15 cellular contexts compared by ENCODE assay signal in genomic region chr1:228002792-228003191, GRCh38. TPM values are rescaled to one million over a fixed set of nuclear protein-coding genes. Genes with fewer than 3 reads are reported as not detected.
DNase-seq lines count a peak whose midpoint lies in the region; ATAC-seq and TF ChIP-seq lines count a peak whose summit lies in the region.
"Had no signal": no experiment of that assay in that cellular context is flagged by ENCODE, and none has a peak within 500 bp of the region (broad histone marks: within the 10 kb centered on the region; RNA-seq: fewer than 3 reads in every experiment).

No MANE protein-coding gene starts in this region.

- H3K4me1 ChIP-seq in esophagus muscularis mucosa (peaks cover 0 to 25% (median 17%) of the 10 kb centered on the region in 4 donors), spleen (peaks cover 3 to 31% (median 15%) of the 10 kb centered on the region in 6 donors)
- H3K4me1 ChIP-seq: BE2C, HAP-1 had no signal

- peaks cover 0 to 10% (median 7%) of the 10 kb centered on the region in 4 donors for H3K9me3 ChIP-seq in esophagus muscularis mucosa
- H3K9me3 ChIP-seq in spleen, result peaks cover 0 to 10% (median 8%) of the 10 kb centered on the region in 8 donors
- H3K9me3 ChIP-seq: BE2C, HAP-1 had no signal

- TF ChIP-seq EP300 in esophagus muscularis mucosa (IDR thresholded peaks at IDR 0.05), result no peak

- TF ChIP-seq POLR2A in esophagus muscularis mucosa (IDR thresholded peaks at IDR 0.05; ENCODE audit: low read depth) (no peak), spleen (IDR thresholded peaks at IDR 0.05) (no peak)

- peaks cover 20 to 34% of the 10 kb centered on the region in 2 donors for H3K4me1 Mint-ChIP-seq in stimulated activated naive B cell treated with anti-CD40 and anti-IgM and Interleukin-4, amounts not matched to agents 10 μg/mL and 1 μg/mL and 100 μg/mL, for 72 hours

- 70% methylated on average over 3 of the region's 3 CpGs for WGBS in esophagus muscularis mucosa
- WGBS in spleen, 5 donors, result 78 to 94% (median 87%) methylated on average over 3 of the region's 3 CpGs

- peaks cover 0 to 4% of the 10 kb centered on the region in 2 donors for H3K36me3 Mint-ChIP-seq in stimulated activated naive B cell treated with anti-CD40 and anti-IgM and Interleukin-4, amounts not matched to agents 10 μg/mL and 1 μg/mL and 100 μg/mL, for 72 hours
- H3K36me3 Mint-ChIP-seq: CD8-positive, alpha-beta memory T cell had no signal

- intact Hi-C loops in cardiac septum (cut with DNase I) (loop anchor here (5.0 to 10.0 kb wide), 2 partner anchors 70 to 122 kb away; no protein-coding TSS in a partner anchor), left ventricle myocardium superior (cut with micrococcal nuclease) (no loop called here), esophagus muscularis mucosa (cut with DNase I) (no loop called here), spleen (cut with DNase I; ENCODE audit: low total_unique reads) (no loop called here)

- DNase-seq in cardiac septum (ENCODE audit: low spot score) (peak; percentile 35), left ventricle myocardium superior (no peak), esophagus muscularis mucosa (ENCODE audit: extremely low spot score) (peak; percentile 39), spleen (peak; percentile 12), KBM-7 (no peak)
- no peak for DNase-seq in stimulated activated naive B cell treated with anti-CD40 and anti-IgM and Interleukin-4, amounts not matched to agents 10 μg/mL and 1 μg/mL and 100 μg/mL, for 72 hours
- DNase-seq: BE2C; C1 segment of cervical spinal cord; CD4-positive, CD25-positive, alpha-beta regulatory T cell; CD8-positive, alpha-beta memory T cell; COR-L47; DMS 273 treated with DMSO at 0.1 percent for 48 hours had no signal

- no peak overlapping the region for H3K27ac Mint-ChIP-seq in stimulated activated naive B cell treated with anti-CD40 and anti-IgM and Interleukin-4, amounts not matched to agents 10 μg/mL and 1 μg/mL and 100 μg/mL, for 72 hours
- H3K27ac Mint-ChIP-seq: CD4-positive, CD25-positive, alpha-beta regulatory T cell had no signal

- no peaks in the 10 kb centered on the region for H3K36me3 ChIP-seq in esophagus muscularis mucosa
- H3K36me3 ChIP-seq in spleen, result no peaks in the 10 kb centered on the region
- H3K36me3 ChIP-seq: BE2C, HAP-1 had no signal

- in situ Hi-C loops in KBM-7 (cut with MboI; ENCODE audit: low pct_unique_long_range_greater_than_20kb, low sequenced_read_pairs), result no loop called here

- TF ChIP-seq CTCF in esophagus muscularis mucosa (IDR thresholded peaks at IDR 0.05) (no peak), spleen (IDR thresholded peaks at IDR 0.05 in 8 of 11, conservative IDR thresholded peaks at IDR 0.05 in 3 of 11) (no peak)

- H3K4me3 ChIP-seq in esophagus muscularis mucosa (no peak overlapping the region), spleen (no peak overlapping the region)
- H3K4me3 ChIP-seq: HAP-1 had no signal

- H3K27me3 ChIP-seq in esophagus muscularis mucosa (peaks cover 0 to 79% (median 23%) of the 10 kb centered on the region in 4 donors), spleen (replicated peaks in 1 of 7) (peaks cover 0 to 86% (median 46%) of the 10 kb centered on the region in 7 donors)

- no peak for ATAC-seq in left ventricle myocardium superior
- ATAC-seq in stimulated activated naive B cell treated with anti-CD40 and anti-IgM and Interleukin-4, amounts not matched to agents 10 μg/mL and 1 μg/mL and 100 μg/mL, for 72 hours (replicated peaks), result no peak

- H3K27ac ChIP-seq in esophagus muscularis mucosa (replicated peaks in 1 of 4) (no peak overlapping the region), spleen (no peak overlapping the region)

- peaks cover 72 to 86% of the 10 kb centered on the region in 2 donors for H3K27me3 Mint-ChIP-seq in stimulated activated naive B cell treated with anti-CD40 and anti-IgM and Interleukin-4, amounts not matched to agents 10 μg/mL and 1 μg/mL and 100 μg/mL, for 72 hours

- no peak overlapping the region for H3K4me3 Mint-ChIP-seq in stimulated activated naive B cell treated with anti-CD40 and anti-IgM and Interleukin-4, amounts not matched to agents 10 μg/mL and 1 μg/mL and 100 μg/mL, for 72 hours
- H3K4me3 Mint-ChIP-seq: CD4-positive, CD25-positive, alpha-beta regulatory T cell; CD8-positive, alpha-beta memory T cell had no signal

- H3K9me3 Mint-ChIP-seq in stimulated activated naive B cell treated with anti-CD40 and anti-IgM and Interleukin-4, amounts not matched to agents 10 μg/mL and 1 μg/mL and 100 μg/mL, for 72 hours, result peaks cover 7 to 10% of the 10 kb centered on the region in 2 donors

RNA-seq across cellular contexts. Expression of gene WNT3A, which starts 4.0 kb away (rescaled TPM):
- total RNA-seq in cardiac septum (not detected), left ventricle myocardium superior (not detected), esophagus muscularis mucosa (not detected), spleen (not detected)
- polyA plus RNA-seq in spleen, result not detected
- total RNA-seq: A172; CD4-positive, CD25-positive, alpha-beta regulatory T cell; CD8-positive, alpha-beta memory T cell; HT-29 had no signal
- polyA plus RNA-seq: CD4-positive, CD25-positive, alpha-beta regulatory T cell; CD8-positive, alpha-beta memory T cell had no signal

RNA-seq across cellular contexts. Expression of gene WNT9A, which starts 55.1 kb away (rescaled TPM):
- total RNA-seq in cardiac septum (6.5 TPM), left ventricle myocardium superior (2.5 TPM), esophagus muscularis mucosa (10 to 100 TPM in 3 of 4 donors, 1 to 10 TPM in 1; 7.5 to 18.1 (median 14.4) TPM), spleen (1 to 10 TPM in 4 of 7 donors, under 1 TPM in 3; 0.37 to 3.6 (median 1.2) TPM)
- under 1 TPM; 0.08 to 0.70 (median 0.11) TPM for polyA plus RNA-seq in spleen
- total RNA-seq: HT-29 had no signal
- polyA plus RNA-seq: CD4-positive, CD25-positive, alpha-beta regulatory T cell; CD8-positive, alpha-beta memory T cell had no signal

Comparison
In these comparisons a context has a peak if more than half of its experiments do, and no peak if none do; other contexts are left out.
1. DNase-seq: peak in cardiac septum (single experiment), esophagus muscularis mucosa (single experiment) and spleen (single experiment); none in left ventricle myocardium superior (single experiment), KBM-7 (single experiment) and stimulated activated naive B cell treated with anti-CD40 and anti-IgM and Interleukin-4, amounts not matched to agents 10 μg/mL and 1 μg/mL and 100 μg/mL, for 72 hours (single experiment).